Comparison of ENCODE assay signal across 4 cellular contexts in genomic region chr16:50453446-50453845, GRCh38.
"Had no signal": no experiment of that assay in that cellular context is flagged by ENCODE, and none has a peak within 500 bp of the region (broad histone marks: within the 10 kb centered on the region; RNA-seq: fewer than 3 reads in every experiment).

No MANE protein-coding gene starts in this region.

- H3K4me3 Mint-ChIP-seq: GM23338, H9, IgD-negative memory B cell had no signal

- DNase-seq: H9, HCEC 1CT had no signal

- H3K4me1 Mint-ChIP-seq: IgD-negative memory B cell had no signal

- H3K4me3 ChIP-seq: GM23338 had no signal

- ATAC-seq: GM23338 had no signal

- H3K9me3 Mint-ChIP-seq: GM23338, H9 had no signal

- H3K27ac Mint-ChIP-seq: GM23338, H9, IgD-negative memory B cell had no signal
